ENCODE assay signal across 12 cellular contexts in the genomic region with DNA sequence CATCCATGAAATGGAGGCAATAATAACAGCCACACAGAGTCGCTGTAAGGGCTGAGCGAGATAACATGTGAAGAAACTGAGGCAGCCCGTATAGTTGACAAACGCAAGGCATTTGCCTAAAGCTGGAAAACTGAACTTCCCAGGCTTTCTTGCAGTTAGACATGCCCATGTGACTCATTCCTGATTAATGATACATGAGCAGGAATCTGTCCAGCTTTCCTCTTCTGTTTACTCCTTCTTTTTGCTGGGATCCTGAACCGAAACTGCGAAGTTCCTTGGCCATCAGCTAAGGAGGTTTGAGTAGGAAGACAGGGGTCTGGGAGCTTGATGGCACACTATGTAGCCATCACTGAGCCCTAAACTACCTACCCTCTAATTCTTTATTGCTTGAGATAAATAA. TPM values are rescaled to one million over a fixed set of nuclear protein-coding genes. Genes with fewer than 3 reads are reported as not detected.
DNase-seq lines count a peak whose midpoint lies in the region; ATAC-seq and TF ChIP-seq lines count a peak whose summit lies in the region.
"Had no signal": no experiment of that assay in that cellular context is flagged by ENCODE, and none has a peak within 500 bp of the region (broad histone marks: within the 10 kb centered on the region; RNA-seq: fewer than 3 reads in every experiment).

No MANE protein-coding gene starts in this region.

- TF ChIP-seq CTCF in fibroblast of pulmonary artery (IDR thresholded peaks at IDR 0.05; ENCODE audit: low read length, missing control alignments) (no peak), osteoblast (IDR thresholded peaks at IDR 0.05; ENCODE audit: extremely low read depth, low read depth, low read length) (no peak)

- no peaks in the 10 kb centered on the region for H3K79me2 ChIP-seq in osteoblast (ENCODE audit: insufficient read depth, low read length)

- peak overlapping the region; percentile 95 for H3K27ac ChIP-seq in osteoblast (ENCODE audit: low read depth, low read length)
- H3K27ac ChIP-seq: HL-60 had no signal

- H3K36me3 ChIP-seq in osteoblast (ENCODE audit: insufficient read depth, low read length) = no peaks in the 10 kb centered on the region
- H3K36me3 ChIP-seq: BE2C had no signal

- H3K4me1 ChIP-seq in osteoblast (ENCODE audit: insufficient read depth, low read length) = peaks cover 54% of the 10 kb centered on the region
- H3K4me1 ChIP-seq: BE2C had no signal

- DNase-seq in AG08396 (ENCODE audit: low spot score) = peak; percentile 40
- peak; percentile 18 to 44 for DNase-seq in SW 1271 (lab: John Stamatoyannopoulos, UW)
- DNase-seq in fibroblast of pulmonary artery (ENCODE audit: low read depth) = peak; percentile 86
- no peak for DNase-seq in osteoblast (ENCODE audit: insufficient read length, low spot score, missing footprints)
- DNase-seq in NCI-H1694 treated with DMSO at 0.1 percent for 48 hours (lab: John Stamatoyannopoulos, UW) = no peak
- no peak for DNase-seq in T-helper 9 cell
- DNase-seq: activated T-cell treated with anti-CD3 and anti-CD28 coated beads, Interleukin-2, amount 50 U/mL, for 4 hours; BE2C; NCI-H2081 treated with DMSO at 0.1 percent for 48 hours had no signal

- ATAC-seq in HG03045 (IDR thresholded peaks at IDR 0.05; ENCODE audit: unreplicated experiment) (no peak), HG02759 (IDR thresholded peaks at IDR 0.05; ENCODE audit: unreplicated experiment) (no peak)
- ATAC-seq: activated T-cell treated with anti-CD3 and anti-CD28 coated beads, Interleukin-2, amount 50 U/mL, for 4 hours had no signal

- H3K9me3 ChIP-seq in osteoblast (ENCODE audit: low read depth, low read length) = no peaks in the 10 kb centered on the region
- H3K9me3 ChIP-seq: BE2C had no signal

- peak overlapping the region; percentile 21 for H3K4me3 ChIP-seq in fibroblast of pulmonary artery (replicated peaks; ENCODE audit: low read depth, low read length)
- H3K4me3 ChIP-seq in osteoblast (ENCODE audit: insufficient read depth, low read length) = peak overlapping the region; percentile 52

- peak overlapping the region; percentile 47 for H2AFZ ChIP-seq in osteoblast (ENCODE audit: low read length)

- no peaks in the 10 kb centered on the region for H4K20me1 ChIP-seq in osteoblast (ENCODE audit: insufficient read depth, low read length)

- peak overlapping the region; percentile 81 for H3K4me2 ChIP-seq in osteoblast (ENCODE audit: insufficient read depth, low read length)

- no peaks in the 10 kb centered on the region for H3K27me3 ChIP-seq in osteoblast (ENCODE audit: insufficient read depth, low read length)
- H3K27me3 ChIP-seq: BE2C had no signal

RNA-seq across cellular contexts. Expression of a gene that starts 52.2 kb away (rescaled TPM):
- total RNA-seq in osteoblast = 6.2 TPM in 2 replicates

Comparison
In these comparisons a context has a peak if more than half of its experiments do, and no peak if none do; other contexts are left out.
1. DNase-seq: peak in AG08396 (single experiment), SW 1271 (2 of 2) and fibroblast of pulmonary artery (single experiment); none in osteoblast (single experiment), NCI-H1694 treated with DMSO at 0.1 percent for 48 hours (single experiment) and T-helper 9 cell (single experiment).